Comparison of ENCODE assay signal across 20 cellular contexts in the genomic region with DNA sequence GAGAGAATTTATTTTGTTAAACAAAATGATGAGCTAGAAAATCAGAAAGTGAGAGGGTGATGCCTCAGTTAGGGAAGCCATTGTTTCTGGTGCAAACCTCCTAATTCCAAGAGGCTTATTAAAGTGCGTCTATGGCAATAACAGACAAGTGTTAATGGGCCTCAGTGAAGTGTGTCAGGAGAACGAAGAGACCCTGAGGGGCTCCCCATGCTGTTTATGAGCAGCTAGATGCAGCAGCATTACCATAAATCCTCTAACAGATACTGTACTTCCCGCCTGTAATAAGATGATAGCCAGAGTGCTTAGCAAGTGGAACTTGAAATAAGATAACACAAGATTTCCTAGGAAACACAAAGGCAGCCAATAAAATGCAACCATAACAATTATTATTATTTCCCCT.
"Had no signal": no experiment of that assay in that cellular context is flagged by ENCODE, and none has a peak within 500 bp of the region (broad histone marks: within the 10 kb centered on the region; RNA-seq: fewer than 3 reads in every experiment).

No MANE protein-coding gene starts in this region.

- ATAC-seq: natural killer cell, right lobe of liver, upper lobe of right lung had no signal

- H3K9me3 Mint-ChIP-seq: mesothelial cell of epicardium; natural killer cell; nephron progenitor cell; stimulated activated naive CD8-positive, alpha-beta T cell treated with anti-CD3 and anti-CD28 coated beads, Interleukin-15, Interleukin-2, amounts not matched to agents 100 ng/mL and 50 ng/mL, for 24 hours had no signal

- H3K27ac ChIP-seq: left ventricle myocardium inferior, ovary, right atrium auricular region, right lobe of liver, suprapubic skin, thoracic aorta, tibial artery, upper lobe of right lung had no signal

- H3K27me3 ChIP-seq: ovary, right atrium auricular region, right lobe of liver had no signal

- DNase-seq: islet precursor cell; left ventricle myocardium inferior; mesendoderm; naive B cell; natural killer cell; nephron progenitor cell; ovary; right lobe of liver; stimulated activated CD4-positive, alpha-beta T cell treated with anti-CD3 and anti-CD28 coated beads, Interleukin-1b, Interleukin-23, amount 100 ng/mL, for 48 hours; stimulated activated CD4-positive, alpha-beta T cell treated with anti-CD3 and anti-CD28 coated beads, Interleukin-2, amount 100 ng/mL, for 48 hours; stimulated activated naive CD4-positive, alpha-beta T cell; tibial artery; trophoblast cell; upper lobe of right lung had no signal

- H3K4me1 Mint-ChIP-seq: mesothelial cell of epicardium, naive B cell, natural killer cell, nephron progenitor cell had no signal

- H3K9me3 ChIP-seq: left ventricle myocardium inferior, ovary, right atrium auricular region, right lobe of liver, suprapubic skin, thoracic aorta, tibial artery, upper lobe of right lung had no signal

- H3K27ac Mint-ChIP-seq: mesothelial cell of epicardium; naive B cell; natural killer cell; nephron progenitor cell; progenitor cell of endocrine pancreas; stimulated activated naive CD8-positive, alpha-beta T cell treated with anti-CD3 and anti-CD28 coated beads, Interleukin-15, Interleukin-2, amounts not matched to agents 100 ng/mL and 50 ng/mL, for 24 hours had no signal

- H3K36me3 Mint-ChIP-seq: mesothelial cell of epicardium, naive B cell, natural killer cell had no signal

- H3K4me3 Mint-ChIP-seq: mesothelial cell of epicardium; naive B cell; natural killer cell; nephron progenitor cell; stimulated activated naive CD8-positive, alpha-beta T cell treated with anti-CD3 and anti-CD28 coated beads, Interleukin-15, Interleukin-2, amounts not matched to agents 100 ng/mL and 50 ng/mL, for 24 hours had no signal
